Comparison of ENCODE assay signal across 1 cellular context in genomic region chr19:36330226-36330625, GRCh38.
TF ChIP-seq lines count a peak whose summit lies in the region.

No MANE protein-coding gene starts in this region.

TF ChIP-seq in GM23338, 12 proteins besides CTCF, POLR2A, EP300 and RAD21 (continued from another document):
- TF ChIP-seq ZNF462 (CRISPR knock-in tag; IDR thresholded peaks at IDR 0.05) (no peak), ZNF114 (CRISPR knock-in tag; IDR thresholded peaks at IDR 0.05) (no peak), EZH2 (IDR thresholded peaks at IDR 0.05; ENCODE audit: low read depth, unreplicated experiment) (no peak), ZNF331 (CRISPR knock-in tag; IDR thresholded peaks at IDR 0.05; ENCODE audit: low read depth) (no peak), CREB1 (CRISPR knock-in tag; IDR thresholded peaks at IDR 0.05; ENCODE audit: low read depth) (no peak), JUNB (IDR thresholded peaks at IDR 0.05; ENCODE audit: unreplicated experiment) (no peak), POLR2AphosphoS5 (IDR thresholded peaks at IDR 0.05; ENCODE audit: low read depth) (no peak), NANOG (IDR thresholded peaks at IDR 0.05; ENCODE audit: borderline replicate concordance) (no peak), REST (IDR thresholded peaks at IDR 0.05; ENCODE audit: unreplicated experiment) (no peak), ETS1 (IDR thresholded peaks at IDR 0.05) (no peak), EZH2phosphoT487 (IDR thresholded peaks at IDR 0.05; ENCODE audit: unreplicated experiment) (no peak)
